Comparison of ENCODE assay signal across 8 cellular contexts in the genomic region with DNA sequence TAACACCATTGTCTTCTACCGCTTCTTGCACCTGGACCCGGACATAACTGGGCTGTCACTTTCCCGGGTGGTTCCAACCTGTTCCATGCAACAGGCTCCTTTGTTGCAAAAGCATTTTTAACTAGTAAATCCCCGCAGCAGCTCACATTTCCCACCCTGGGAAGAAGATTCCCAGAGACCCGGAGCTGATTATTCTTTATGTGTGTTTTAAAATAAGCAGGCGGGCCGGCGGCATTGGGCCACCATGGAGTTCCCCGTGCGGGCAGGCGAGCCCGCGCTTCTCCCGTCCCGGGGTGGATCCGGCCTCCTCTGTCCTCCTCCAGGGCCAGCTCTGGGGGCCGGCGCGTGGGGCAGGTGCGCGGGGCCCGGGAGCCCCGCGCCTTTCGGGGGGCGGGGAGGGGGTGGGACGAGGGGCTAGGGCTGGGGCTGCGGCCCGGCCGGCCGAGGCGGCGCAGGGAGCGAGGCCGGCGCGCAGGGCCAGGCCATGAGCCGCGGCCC. TPM values are rescaled to one million over a fixed set of nuclear protein-coding genes. Genes with fewer than 3 reads are reported as not detected.
DNase-seq lines count a peak whose midpoint lies in the region; ATAC-seq and TF ChIP-seq lines count a peak whose summit lies in the region.

No MANE protein-coding gene starts in this region.

- H3K9me3 ChIP-seq in parathyroid adenoma (ENCODE audit: control insufficient read depth, low read length), result no peaks in the 10 kb centered on the region

- no peak for TF ChIP-seq CTCF in parathyroid adenoma (IDR thresholded peaks at IDR 0.05)

- H3K4me1 Mint-ChIP-seq in T-helper 1 cell treated with Interleukin-12 subunit alpha and Interleukin-12 subunit beta and Interleukin-4 antibody, amounts not matched to agents 30 μg/mL and 1 μg/mL, for 36 hours (ENCODE audit: low read depth), result peaks cover 32% of the 10 kb centered on the region
- peaks cover 29 to 39% (median 38%) of the 10 kb centered on the region in 3 donors for H3K4me1 Mint-ChIP-seq in T-cell

- peak overlapping the region; percentile 69 for H3K4me3 ChIP-seq in parathyroid adenoma (ENCODE audit: low read depth, low read length)

- peaks cover 15% of the 10 kb centered on the region for H3K4me1 ChIP-seq in parathyroid adenoma

- DNase-seq in T-helper 1 cell, result no peak
- peak in 3 of 34 experiments; percentile 2 to 16 (median 13) for DNase-seq in T-cell
- peak; percentile 35 to 59 for DNase-seq in erythroblast (lab: John Stamatoyannopoulos, UW)
- no peak for DNase-seq in GDM1 (lab: John Stamatoyannopoulos, UW)
- no peak for DNase-seq in kidney glomerular epithelial cell (lab: John Stamatoyannopoulos, UW)

- H3K27ac ChIP-seq in parathyroid adenoma, result no peak overlapping the region

- H3K9me3 Mint-ChIP-seq in T-helper 1 cell treated with Interleukin-12 subunit alpha and Interleukin-12 subunit beta and Interleukin-4 antibody, amounts not matched to agents 30 μg/mL and 1 μg/mL, for 36 hours, result no peaks in the 10 kb centered on the region
- H3K9me3 Mint-ChIP-seq in T-cell, result peaks cover 0 to 3% (median 0%) of the 10 kb centered on the region in 3 donors

- H3K4me2 ChIP-seq in parathyroid adenoma (ENCODE audit: low read length), result peak overlapping the region; percentile 98

- H3K36me3 ChIP-seq in parathyroid adenoma (ENCODE audit: control insufficient read depth, insufficient read depth, low read length), result no peaks in the 10 kb centered on the region

- H3K4me3 Mint-ChIP-seq in T-helper 1 cell treated with Interleukin-12 subunit alpha and Interleukin-12 subunit beta and Interleukin-4 antibody, amounts not matched to agents 30 μg/mL and 1 μg/mL, for 36 hours, result peak overlapping the region; percentile 86
- H3K4me3 Mint-ChIP-seq in T-cell, result peak overlapping the region; percentile 84 to 86 (median 86)

- peaks cover 33% of the 10 kb centered on the region for H3K79me2 ChIP-seq in parathyroid adenoma

- no peaks in the 10 kb centered on the region for H3K27me3 ChIP-seq in parathyroid adenoma (ENCODE audit: control insufficient read depth, insufficient read depth, low read length)

- ATAC-seq in T-cell (replicated peaks in 1 of 4), result no peak
- ATAC-seq in GM18909 (IDR thresholded peaks at IDR 0.05; ENCODE audit: poor library complexity, unreplicated experiment), result no peak

- H3K27ac Mint-ChIP-seq in T-helper 1 cell treated with Interleukin-12 subunit alpha and Interleukin-12 subunit beta and Interleukin-4 antibody, amounts not matched to agents 30 μg/mL and 1 μg/mL, for 36 hours, result peak overlapping the region; percentile 75
- H3K27ac Mint-ChIP-seq in T-cell, result peak overlapping the region; percentile 61 to 74

- POLR2A ChIA-PET in T-cell (lab: Charles Lee), result no interaction called here

- peaks cover 16% of the 10 kb centered on the region for H3K36me3 Mint-ChIP-seq in T-helper 1 cell treated with Interleukin-12 subunit alpha and Interleukin-12 subunit beta and Interleukin-4 antibody, amounts not matched to agents 30 μg/mL and 1 μg/mL, for 36 hours (ENCODE audit: low read depth)
- H3K36me3 Mint-ChIP-seq in T-cell, result peaks cover 26% of the 10 kb centered on the region

- CTCF ChIA-PET in T-cell (lab: Charles Lee), result no interaction called here

- H3K9ac ChIP-seq in parathyroid adenoma, result no peak overlapping the region

- no peaks in the 10 kb centered on the region for H3K27me3 Mint-ChIP-seq in T-helper 1 cell treated with Interleukin-12 subunit alpha and Interleukin-12 subunit beta and Interleukin-4 antibody, amounts not matched to agents 30 μg/mL and 1 μg/mL, for 36 hours (ENCODE audit: low read depth)
- peaks cover 0 to 5% of the 10 kb centered on the region in 2 donors for H3K27me3 Mint-ChIP-seq in T-cell

- H2AFZ ChIP-seq in parathyroid adenoma, result no peak overlapping the region

- no peak for TF ChIP-seq POLR2A in erythroblast (IDR thresholded peaks at IDR 0.05; ENCODE audit: low read length)

RNA-seq across cellular contexts. Expression of gene CRAMP1, which starts 1.6 kb away (rescaled TPM):
- total RNA-seq in T-cell, result 10 to 100 TPM; 26.4 to 36.4 (median 33.0) TPM

RNA-seq across cellular contexts. Expression of gene IFT140, which starts 1.9 kb away (rescaled TPM):
- 10 to 100 TPM in 2 of 5 donors, 1 to 10 TPM in 3; 5.5 to 19.8 (median 8.1) TPM for total RNA-seq in T-cell

Comparison
In these comparisons a context has a peak if more than half of its experiments do, and no peak if none do; other contexts are left out.
1. DNase-seq: peak in erythroblast (2 of 2); none in T-helper 1 cell (0 of 5), GDM1 (single experiment) and kidney glomerular epithelial cell (single experiment).